ENCODE assay signal across 8 cellular contexts in genomic region chr19:2164020-2164988, GRCh38. TPM values are rescaled to one million over a fixed set of nuclear protein-coding genes. Genes with fewer than 3 reads are reported as not detected.
DNase-seq lines count a peak whose midpoint lies in the region; ATAC-seq, FAIRE-seq and TF ChIP-seq lines count a peak whose summit lies in the region.

No MANE protein-coding gene starts in this region.

- H3K4me3 ChIP-seq in AG10803 (ENCODE audit: low read length) (peak overlapping the region; percentile 77), PC-3 (ENCODE audit: low read length) (peak overlapping the region; percentile 85), mammary epithelial cell (replicated peaks in 1 of 3; ENCODE audit: insufficient read depth in 1 of 3, low read depth in 2 of 3, low read length in 3 of 3) (peak overlapping the region; percentile 82 to 95 (median 94)), HepG2 (replicated peaks in 1 of 3; ENCODE audit: insufficient read depth in 1 of 3, low read depth in 2 of 3, low read length in 3 of 3) (peak overlapping the region; percentile 76 to 89 (median 88)), subcutaneous abdominal adipose tissue (ENCODE audit: low read depth in 1 of 5, low read length in 5 of 5) (peak overlapping the region; percentile 76 to 79 (median 77))

- TF ChIP-seq EP300 in HepG2 (IDR thresholded peaks at IDR 0.05; ENCODE audit: low read depth in 2 of 2, low read length in 2 of 2): no peak; a peak in 1 of 4 replicates
- TF ChIP-seq EP300 in HepG2 (CRISPR knock-in tag; IDR thresholded peaks at IDR 0.05; ENCODE audit: borderline replicate concordance): no peak

- H3K27ac ChIP-seq in PC-3 (ENCODE audit: low read length) (peak overlapping the region; percentile 73), mammary epithelial cell (ENCODE audit: insufficient read depth, low read depth, low read length) (peak overlapping the region; percentile 62), HepG2 (ENCODE audit: extremely low read length, insufficient read depth, low read length) (peak overlapping the region; percentile 96), subcutaneous abdominal adipose tissue (ENCODE audit: low read depth, low read length) (peak overlapping the region; percentile 90)

- TF ChIP-seq POLR2A in HepG2 (IDR thresholded peaks at IDR 0.05; ENCODE audit: insufficient read depth in 1 of 2, low read depth in 2 of 2, low read length in 2 of 2): peak; percentile 26 to 45; a peak in 1 of 4 replicates

- 2% methylated on average over 17 of the region's 95 CpGs for WGBS in mammary epithelial cell (ENCODE audit: low coverage, missing lambda C conversion rate)
- WGBS in HepG2 (ENCODE audit: low lambda C conversion rate): under 1% methylated on average over 28 of the region's 95 CpGs

- H3K9me3 ChIP-seq in PC-3 (ENCODE audit: low read length) (no peaks in the 10 kb centered on the region), mammary epithelial cell (replicated peaks; ENCODE audit: insufficient read depth, low read length) (no peaks in the 10 kb centered on the region), HepG2 (ENCODE audit: low read length) (no peaks in the 10 kb centered on the region), subcutaneous abdominal adipose tissue (ENCODE audit: control insufficient read depth in 5 of 5, low read length in 5 of 5) (no peaks in the 10 kb centered on the region)

- peaks cover 22% of the 10 kb centered on the region for H3K4me1 ChIP-seq in PC-3 (ENCODE audit: insufficient read depth, low read length)
- H3K4me1 ChIP-seq in mammary epithelial cell (ENCODE audit: insufficient read depth, low read length): peaks cover 25% of the 10 kb centered on the region
- peaks cover 56% of the 10 kb centered on the region for H3K4me1 ChIP-seq in HepG2 (ENCODE audit: insufficient read depth, low read length)
- H3K4me1 ChIP-seq in subcutaneous abdominal adipose tissue (ENCODE audit: control insufficient read depth in 5 of 5, insufficient read depth in 5 of 5, low read length in 5 of 5): peaks cover 2 to 52% (median 45%) of the 10 kb centered on the region in 5 donors

- H3K27me3 ChIP-seq in PC-3 (ENCODE audit: low read length) (no peaks in the 10 kb centered on the region), mammary epithelial cell (ENCODE audit: insufficient read depth, low read length) (no peaks in the 10 kb centered on the region), HepG2 (ENCODE audit: control insufficient read depth in 1 of 2, insufficient read depth in 2 of 2, low read length in 2 of 2) (no peaks in the 10 kb centered on the region; a peak in 1 of 5 replicates), subcutaneous abdominal adipose tissue (ENCODE audit: control insufficient read depth in 5 of 5, insufficient read depth in 4 of 5, low read length in 5 of 5) (no peaks in the 10 kb centered on the region)

- dilution Hi-C loops in mammary epithelial cell (cut with HindIII; ENCODE audit: low sequenced_read_pairs): no loop called here

- H4K20me1 ChIP-seq in PC-3 (ENCODE audit: low read length) (peaks cover 18% of the 10 kb centered on the region; the same call in 1 of the 2 replicates), mammary epithelial cell (ENCODE audit: insufficient read depth, low read length) (no peaks in the 10 kb centered on the region), HepG2 (ENCODE audit: insufficient read depth, low read length) (peaks cover 8% of the 10 kb centered on the region)

- BruUV-seq in PC-3 (replicated peaks; lab: Mats Ljungman, UMichigan) (no TSS peak), mammary epithelial cell (replicated peaks; lab: Mats Ljungman, UMichigan) (no TSS peak), HepG2 (replicated peaks; lab: Mats Ljungman, UMichigan) (no TSS peak)

- no peaks in the 10 kb centered on the region for H3F3A ChIP-seq in PC-3 (ENCODE audit: low read length, unreplicated experiment)

- in situ Hi-C loops in mammary epithelial cell (cut with MboI; ENCODE audit: low sequenced_read_pairs in 2 of 2): no loop called here
- in situ Hi-C loops in HepG2 (cut with HindIII; ENCODE audit: extremely low pct_ligation_motif_present, low pct_unique_long_range_greater_than_20kb): no loop called here

- H2AFZ ChIP-seq in PC-3 (ENCODE audit: low read length) (no peak overlapping the region), mammary epithelial cell (ENCODE audit: low read depth, low read length) (peak overlapping the region; percentile 78), HepG2 (ENCODE audit: low read length) (no peak overlapping the region)

- ATAC-seq in GM21717 (IDR thresholded peaks at IDR 0.05; ENCODE audit: unreplicated experiment) (peak; percentile 2), PC-3 (peak; percentile 2; the same call in 1 of the 2 replicates), HepG2 (no peak)

- no peaks in the 10 kb centered on the region for H3K9me2 ChIP-seq in PC-3 (replicated peaks; ENCODE audit: low read length)

- no peak for FAIRE-seq in HepG2 (lab: Jason Lieb, UNC)

- no peaks in the 10 kb centered on the region for H3K36me3 ChIP-seq in PC-3 (ENCODE audit: low read depth, low read length)
- H3K36me3 ChIP-seq in mammary epithelial cell (ENCODE audit: insufficient read depth, low read length): no peaks in the 10 kb centered on the region
- no peaks in the 10 kb centered on the region for H3K36me3 ChIP-seq in HepG2 (replicated peaks in 1 of 2; ENCODE audit: control insufficient read depth in 1 of 2, insufficient read depth in 2 of 2, low read length in 2 of 2)
- no peaks in the 10 kb centered on the region for H3K36me3 ChIP-seq in subcutaneous abdominal adipose tissue (ENCODE audit: control insufficient read depth in 5 of 5, insufficient read depth in 5 of 5, low read length in 5 of 5)

- DNase-seq in AG10803 (ENCODE audit: low read depth) (no peak), PC-3 (no peak), mammary epithelial cell (peak; percentile 31), HepG2 (ENCODE audit: low spot score) (no peak), NCI-H1930 (lab: John Stamatoyannopoulos, UW) (no peak), MV-4-11 (lab: John Stamatoyannopoulos, UW) (no peak)

- CTCF ChIA-PET in PC-3 (lab: Charles Lee): interaction anchor here (0.6 kb wide), 1 partner anchor 9 kb away, joined by 5 read pairs; no protein-coding TSS in a partner anchor
- CTCF ChIA-PET in mammary epithelial cell (lab: Charles Lee; ENCODE audit: low non-redundant PET): interaction anchor here (0.5 to 0.6 kb wide), 3 partner anchors 9 to 325 kb away, joined by 8 to 16 read pairs (median 9); no protein-coding TSS in a partner anchor
- CTCF ChIA-PET in HepG2 (lab: Yijun Ruan, JAX; ENCODE audit: low intra/inter-chr PET ratio, low total read pairs): interaction anchor here (1.0 kb wide), 1 partner anchor 12 kb away, joined by 3 read pairs; the partner anchor contains the start of gene AP3D1

- H3K79me2 ChIP-seq in PC-3 (ENCODE audit: low read length): peaks cover 47% of the 10 kb centered on the region
- peaks cover 53% of the 10 kb centered on the region for H3K79me2 ChIP-seq in mammary epithelial cell (ENCODE audit: insufficient read depth, low read length)
- peaks cover 40% of the 10 kb centered on the region for H3K79me2 ChIP-seq in HepG2 (ENCODE audit: insufficient read depth, low read length)

- intact Hi-C loops in PC-3 (cut with micrococcal nuclease): no loop called here
- intact Hi-C loops in mammary epithelial cell (cut with micrococcal nuclease): loop anchor here (2.0 kb wide), 1 partner anchor 14 kb away; the partner anchor contains the start of gene AP3D1
- intact Hi-C loops in HepG2 (cut with micrococcal nuclease; ENCODE audit: unreplicated experiment): no loop called here

- TF ChIP-seq RAD21 in HepG2 (CRISPR knock-in tag; IDR thresholded peaks at IDR 0.05): no peak

- H3K4me2 ChIP-seq in PC-3 (ENCODE audit: low read length) (peak overlapping the region; percentile 99), mammary epithelial cell (ENCODE audit: insufficient read depth, low read depth, low read length) (peak overlapping the region; percentile 98), HepG2 (ENCODE audit: low read depth, low read length) (peak overlapping the region; percentile 79)

- H3K9ac ChIP-seq in PC-3 (ENCODE audit: low read length): peak overlapping the region; percentile 87
- peak overlapping the region; percentile 82 for H3K9ac ChIP-seq in mammary epithelial cell (ENCODE audit: insufficient read depth, low read length)
- peak overlapping the region; percentile 93 for H3K9ac ChIP-seq in HepG2 (ENCODE audit: insufficient read depth, low read depth, low read length)
- peak overlapping the region in 4 of 5 donors; percentile 73 to 88 (median 81) for H3K9ac ChIP-seq in subcutaneous abdominal adipose tissue (ENCODE audit: low read length in 5 of 5)

- TF ChIP-seq CTCF in AG10803 (conservative IDR thresholded peaks at IDR 0.05; ENCODE audit: low read length) (no peak), PC-3 (conservative IDR thresholded peaks at IDR 0.05; ENCODE audit: low read depth, low read length) (no peak), mammary epithelial cell (conservative IDR thresholded peaks at IDR 0.05 in 1 of 2, IDR thresholded peaks at IDR 0.05 in 1 of 2; ENCODE audit: extremely low read depth in 1 of 2, insufficient read depth in 1 of 2, low read depth in 1 of 2, low read length in 2 of 2) (no peak), HepG2 (CRISPR knock-in tag; IDR thresholded peaks at IDR 0.05) (no peak)

- POLR2A ChIA-PET in PC-3 (lab: Charles Lee; ENCODE audit: unreplicated experiment) (interaction anchor here (0.5 to 0.6 kb wide), 3 partner anchors 13 to 145 kb away, joined by 4 to 10 read pairs (median 6); partner anchors contain the start of gene AP3D1), HepG2 (lab: Yijun Ruan, JAX) (interaction anchor here (1.3 to 1.8 kb wide), 3 partner anchors 7 to 103 kb away, joined by 3 to 5 read pairs (median 3); partner anchors contain the start of gene PLEKHJ1)

RNA-seq across cellular contexts. Expression of gene DOT1L, which starts 0.6 kb away (rescaled TPM):
- total RNA-seq in PC-3 (2014; rRNA removed) (11.4 and 19.7 TPM in 2 replicates), mammary epithelial cell (10 to 100 TPM in 1 of 2 donors, 1 to 10 TPM in 1; 4.3 to 25.6 TPM), HepG2 (2016; rRNA removed; fragmentation: Illumina TruSeq; extraction: Trizol) (7.5 and 9.7 TPM in 2 replicates)
- polyA plus RNA-seq in mammary epithelial cell (6.3 TPM), HepG2 (2011; rRNA removed) (14.6 and 17.9 TPM in 2 replicates)
- 31.7 TPM for polyA minus RNA-seq in mammary epithelial cell
- 20.6 and 20.7 TPM in 2 replicates for total RNA-seq in HepG2 (2016; cell fraction: cytosol; rRNA removed; fragmentation: Illumina TruSeq; extraction: Trizol; ENCODE audit: low read depth)
- 6.4 and 8.2 TPM in 2 replicates for total RNA-seq in HepG2 (2016; cell fraction: insoluble cytoplasmic fraction; rRNA removed; fragmentation: Illumina TruSeq; extraction: Trizol)
- 12.0 and 15.8 TPM in 2 replicates for total RNA-seq in HepG2 (2016; cell fraction: membrane; rRNA removed; fragmentation: Illumina TruSeq; extraction: Trizol)
- total RNA-seq in HepG2 (2016; cell fraction: nucleus; rRNA removed; fragmentation: Illumina TruSeq; extraction: Trizol): 12.3 and 14.9 TPM in 2 replicates
- 6.1 and 9.5 TPM in 2 replicates for polyA plus RNA-seq in HepG2 (2011; cell fraction: cytosol; rRNA removed)
- 138 and 210 TPM in 2 replicates for polyA plus RNA-seq in HepG2 (2011; cell fraction: nucleus; rRNA removed)
- polyA plus RNA-seq in HepG2 (2012): 22.3 and 23.3 TPM in 2 replicates
- 2.5 and 3.3 TPM in 2 replicates for polyA plus RNA-seq in HepG2 (2016; cell fraction: cytosol; fragmentation: Illumina TruSeq; extraction: Trizol; ENCODE audit: low read depth)
- polyA plus RNA-seq in HepG2 (2016; cell fraction: insoluble cytoplasmic fraction; fragmentation: Illumina TruSeq; extraction: Trizol; ENCODE audit: low read depth): 10.5 and 15.3 TPM in 2 replicates
- polyA plus RNA-seq in HepG2 (2016; cell fraction: membrane; fragmentation: Illumina TruSeq; extraction: Trizol; ENCODE audit: low read depth): 7.1 TPM in 2 replicates
- 76.0 and 84.3 TPM in 2 replicates for polyA plus RNA-seq in HepG2 (2016; cell fraction: nucleus; fragmentation: Illumina TruSeq; extraction: Trizol; ENCODE audit: insufficient read depth, low read depth)
- 36.8 and 45.6 TPM in 2 replicates for polyA minus RNA-seq in HepG2 (2011; rRNA and poly(A)+ RNA removed; ENCODE audit: low replicate concordance)
- 21.6 and 26.0 TPM in 2 replicates for polyA minus RNA-seq in HepG2 (2011; cell fraction: cytosol; rRNA and poly(A)+ RNA removed)
- 30.1 and 31.9 TPM in 2 replicates for polyA minus RNA-seq in HepG2 (2011; cell fraction: nucleus; rRNA and poly(A)+ RNA removed)

RNA-seq across cellular contexts. Expression of gene AP3D1, which starts 12.9 kb away (rescaled TPM):
- total RNA-seq in PC-3 (2014; rRNA removed): 103 and 142 TPM in 2 replicates
- total RNA-seq in mammary epithelial cell: 100 to 1,000 TPM; 124 to 143 TPM
- 95.6 TPM for polyA plus RNA-seq in mammary epithelial cell
- 288 TPM for polyA minus RNA-seq in mammary epithelial cell
- 73.5 and 82.6 TPM in 2 replicates for total RNA-seq in HepG2 (2016; rRNA removed; fragmentation: Illumina TruSeq; extraction: Trizol)
- 30.1 and 33.5 TPM in 2 replicates for total RNA-seq in HepG2 (2016; cell fraction: cytosol; rRNA removed; fragmentation: Illumina TruSeq; extraction: Trizol; ENCODE audit: low read depth)
- 55.4 and 84.4 TPM in 2 replicates for total RNA-seq in HepG2 (2016; cell fraction: insoluble cytoplasmic fraction; rRNA removed; fragmentation: Illumina TruSeq; extraction: Trizol)
- 61.4 and 65.9 TPM in 2 replicates for total RNA-seq in HepG2 (2016; cell fraction: membrane; rRNA removed; fragmentation: Illumina TruSeq; extraction: Trizol)
- total RNA-seq in HepG2 (2016; cell fraction: nucleus; rRNA removed; fragmentation: Illumina TruSeq; extraction: Trizol): 44.7 and 54.3 TPM in 2 replicates
- 68.0 and 78.6 TPM in 2 replicates for polyA plus RNA-seq in HepG2 (2011; rRNA removed)
- 50.1 and 66.2 TPM in 2 replicates for polyA plus RNA-seq in HepG2 (2011; cell fraction: cytosol; rRNA removed)
- polyA plus RNA-seq in HepG2 (2011; cell fraction: nucleus; rRNA removed): 236 and 270 TPM in 2 replicates
- polyA plus RNA-seq in HepG2 (2012): 61.5 and 82.7 TPM in 2 replicates
- 11.6 and 13.9 TPM in 2 replicates for polyA plus RNA-seq in HepG2 (2016; cell fraction: cytosol; fragmentation: Illumina TruSeq; extraction: Trizol; ENCODE audit: low read depth)
- polyA plus RNA-seq in HepG2 (2016; cell fraction: insoluble cytoplasmic fraction; fragmentation: Illumina TruSeq; extraction: Trizol; ENCODE audit: low read depth): 71.2 and 87.4 TPM in 2 replicates
- polyA plus RNA-seq in HepG2 (2016; cell fraction: membrane; fragmentation: Illumina TruSeq; extraction: Trizol; ENCODE audit: low read depth): 38.5 and 41.5 TPM in 2 replicates
- 139 and 143 TPM in 2 replicates for polyA plus RNA-seq in HepG2 (2016; cell fraction: nucleus; fragmentation: Illumina TruSeq; extraction: Trizol; ENCODE audit: insufficient read depth, low read depth)
- 72.3 and 142 TPM in 2 replicates for polyA minus RNA-seq in HepG2 (2011; rRNA and poly(A)+ RNA removed; ENCODE audit: low replicate concordance)
- polyA minus RNA-seq in HepG2 (2011; cell fraction: cytosol; rRNA and poly(A)+ RNA removed): 54.0 and 70.6 TPM in 2 replicates
- 44.3 and 51.8 TPM in 2 replicates for polyA minus RNA-seq in HepG2 (2011; cell fraction: nucleus; rRNA and poly(A)+ RNA removed)
